19 cellular contexts compared by ENCODE assay signal in genomic region chr1:111846842-111847241, GRCh38.
"Had no signal": no experiment of that assay in that cellular context is flagged by ENCODE, and none has a peak within 500 bp of the region (broad histone marks: within the 10 kb centered on the region; RNA-seq: fewer than 3 reads in every experiment).

No MANE protein-coding gene starts in this region.

- H3K4me1 ChIP-seq: parathyroid adenoma, tibial nerve, upper lobe of left lung had no signal

- H3K4me3 ChIP-seq: coronary artery, neural progenitor cell, sigmoid colon, thoracic aorta, tibial nerve, upper lobe of left lung had no signal

- H3K27ac ChIP-seq: coronary artery, neural progenitor cell, parathyroid adenoma, sigmoid colon, thoracic aorta, tibial nerve, upper lobe of left lung had no signal

- H3K9me3 ChIP-seq: sigmoid colon, thoracic aorta, tibial nerve, upper lobe of left lung had no signal

- DNase-seq: dermis blood vessel endothelial cell; effector memory CD8-positive, alpha-beta T cell; hippocampal formation; left colon; mesenchymal stem cell; midbrain; naive thymus-derived CD4-positive, alpha-beta T cell; sigmoid colon; stimulated activated CD4-positive, alpha-beta T cell treated with anti-CD3 and anti-CD28 coated beads, Interleukin-2, amount 100 ng/mL, for 24 hours; stimulated activated CD4-positive, alpha-beta T cell treated with anti-CD3 and anti-CD28 coated beads, Interleukin-4, amount 100 ng/mL, for 4 hours had no signal

- H3K4me3 Mint-ChIP-seq: effector memory CD8-positive, alpha-beta T cell; naive thymus-derived CD4-positive, alpha-beta T cell; nephron; neural progenitor cell; stimulated activated memory B cell treated with anti-CD40 and anti-IgM and Interleukin-4, amounts not matched to agents 10 μg/mL and 1 μg/mL and 100 μg/mL, for 72 hours; stimulated activated naive CD8-positive, alpha-beta T cell treated with anti-CD3 and anti-CD28 coated beads, Interleukin-15, Interleukin-2, amounts not matched to agents 100 ng/mL and 50 ng/mL, for 24 hours had no signal

- H3K27me3 ChIP-seq: neural progenitor cell, sigmoid colon, tibial nerve, upper lobe of left lung had no signal

- ATAC-seq: effector memory CD8-positive, alpha-beta T cell; left colon; naive thymus-derived CD4-positive, alpha-beta T cell; stimulated activated memory B cell treated with anti-CD40 and anti-IgM and Interleukin-4, amounts not matched to agents 10 μg/mL and 1 μg/mL and 100 μg/mL, for 72 hours had no signal

- H3K4me1 Mint-ChIP-seq: naive thymus-derived CD4-positive, alpha-beta T cell; nephron; stimulated activated memory B cell treated with anti-CD40 and anti-IgM and Interleukin-4, amounts not matched to agents 10 μg/mL and 1 μg/mL and 100 μg/mL, for 72 hours had no signal

- H3K27ac Mint-ChIP-seq: effector memory CD8-positive, alpha-beta T cell; naive thymus-derived CD4-positive, alpha-beta T cell; nephron; neural progenitor cell; stimulated activated memory B cell treated with anti-CD40 and anti-IgM and Interleukin-4, amounts not matched to agents 10 μg/mL and 1 μg/mL and 100 μg/mL, for 72 hours; stimulated activated naive CD8-positive, alpha-beta T cell treated with anti-CD3 and anti-CD28 coated beads, Interleukin-15, Interleukin-2, amounts not matched to agents 100 ng/mL and 50 ng/mL, for 24 hours had no signal

- H3K36me3 Mint-ChIP-seq: naive thymus-derived CD4-positive, alpha-beta T cell; neural progenitor cell; stimulated activated memory B cell treated with anti-CD40 and anti-IgM and Interleukin-4, amounts not matched to agents 10 μg/mL and 1 μg/mL and 100 μg/mL, for 72 hours had no signal
